22 cellular contexts compared by ENCODE assay signal in the genomic region with DNA sequence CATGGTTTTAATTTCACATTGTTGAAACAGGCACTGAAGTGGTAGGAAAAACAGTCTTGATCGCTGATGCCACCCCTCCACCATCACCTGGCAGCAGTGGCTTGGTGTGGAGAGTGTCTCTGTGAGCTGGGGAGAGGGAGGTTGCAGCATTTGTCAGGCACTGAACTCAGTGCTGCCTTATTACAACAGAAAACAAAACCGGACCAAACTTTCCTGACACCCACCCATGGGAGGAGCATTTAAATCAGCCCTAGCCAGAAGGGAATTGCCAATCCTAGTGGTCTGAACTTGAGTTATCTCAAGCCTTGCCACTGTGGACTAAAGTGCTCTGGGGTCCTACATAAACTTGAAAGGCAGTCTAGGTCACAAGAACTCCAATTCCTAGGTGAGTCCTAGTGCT.
DNase-seq lines count a peak whose midpoint lies in the region; ATAC-seq, FAIRE-seq and TF ChIP-seq lines count a peak whose summit lies in the region.
"Had no signal": no experiment of that assay in that cellular context is flagged by ENCODE, and none has a peak within 500 bp of the region (broad histone marks: within the 10 kb centered on the region; RNA-seq: fewer than 3 reads in every experiment).

No MANE protein-coding gene starts in this region.

- in situ Hi-C loops in HepG2 (cut with HindIII; ENCODE audit: extremely low pct_ligation_motif_present, low pct_unique_long_range_greater_than_20kb) = no loop called here

- DNase-seq in DMS53 (lab: John Stamatoyannopoulos, UW) (peak; percentile 40), DMS53 treated with DMSO at 0.1 percent for 48 hours (lab: John Stamatoyannopoulos, UW; ENCODE audit: unreplicated experiment) (no peak), HepG2 (ENCODE audit: low spot score) (no peak), right lobe of liver (no peak), neuronal stem cell (ENCODE audit: low spot score) (no peak), OCI-M1 (lab: John Stamatoyannopoulos, UW) (no peak)
- DNase-seq: Caco-2; CD4-positive, CD25-positive, alpha-beta regulatory T cell; CD8-positive, alpha-beta T cell; DMS153; DMS79 treated with DMSO at 0.1 percent for 48 hours; GF-D8; H7; HCEC 1CT had no signal

- 20% methylated on average over 2 of the region's 2 CpGs for WGBS in HepG2 (ENCODE audit: low lambda C conversion rate)
- WGBS in right lobe of liver (ENCODE audit: insufficient coverage, low coverage, low lambda C conversion rate, missing lambda C conversion rate) = 67% methylated on average over 1 of the region's 2 CpGs
- WGBS in neuronal stem cell (ENCODE audit: extremely low coverage in 2 of 2, insufficient read length in 2 of 2, insufficient replicate concordance in 1 of 2), 2 donors = no CpG with 5 or more reads among the region's 2 CpGs

- H3K4me2 ChIP-seq in HepG2 (ENCODE audit: low read depth, low read length) = no peak overlapping the region
- H3K4me2 ChIP-seq in neuronal stem cell (ENCODE audit: insufficient read depth, low read length, poor library complexity, severe bottlenecking) = no peak overlapping the region
- H3K4me2 ChIP-seq: BLaER1 had no signal

- H3K27ac ChIP-seq in HepG2 (ENCODE audit: extremely low read length, insufficient read depth, low read length) (no peak overlapping the region), right lobe of liver (no peak overlapping the region), neuronal stem cell (replicated peaks; ENCODE audit: low read length) (no peak overlapping the region)
- H3K27ac ChIP-seq: 22Rv1, BLaER1, C4-2B had no signal

- H3K9me3 ChIP-seq in HepG2 (ENCODE audit: low read length) (no peaks in the 10 kb centered on the region), right lobe of liver (no peaks in the 10 kb centered on the region), neuronal stem cell (replicated peaks in 1 of 2; ENCODE audit: control insufficient read depth in 2 of 2, insufficient read depth in 1 of 2, low read depth in 1 of 2, low read length in 2 of 2) (peaks cover 2 to 10% of the 10 kb centered on the region in 2 donors)
- H3K9me3 ChIP-seq: Caco-2 had no signal

- H3K9ac ChIP-seq in HepG2 (ENCODE audit: insufficient read depth, low read depth, low read length) (no peak overlapping the region), neuronal stem cell (ENCODE audit: low read depth, low read length, poor library complexity) (no peak overlapping the region)
- H3K9ac ChIP-seq: BLaER1 had no signal

- no peak overlapping the region for H3K4me3 ChIP-seq in HepG2 (replicated peaks in 1 of 3; ENCODE audit: insufficient read depth in 1 of 3, low read depth in 2 of 3, low read length in 3 of 3)
- H3K4me3 ChIP-seq in right lobe of liver = no peak overlapping the region
- H3K4me3 ChIP-seq in neuronal stem cell (ENCODE audit: low read length in 2 of 2) = no peak overlapping the region
- H3K4me3 ChIP-seq: BLaER1 had no signal

- H4K8ac ChIP-seq in neuronal stem cell (ENCODE audit: low read depth, low read length) = no peak overlapping the region

- no peak overlapping the region for H2BK5ac ChIP-seq in neuronal stem cell (ENCODE audit: low read length)

- no peaks in the 10 kb centered on the region for H3K79me2 ChIP-seq in HepG2 (ENCODE audit: insufficient read depth, low read length)

- peak overlapping the region; percentile 46 for H3K18ac ChIP-seq in neuronal stem cell (ENCODE audit: low read length)

- no peak overlapping the region for H2BK120ac ChIP-seq in neuronal stem cell (ENCODE audit: low read depth, low read length)

- H2AFZ ChIP-seq in HepG2 (ENCODE audit: low read length) (no peak overlapping the region), neuronal stem cell (ENCODE audit: low read length) (no peak overlapping the region)

- H2BK12ac ChIP-seq in neuronal stem cell (ENCODE audit: low read length) = no peak overlapping the region

- no peak for ATAC-seq in HepG2
- ATAC-seq in right lobe of liver = no peak
- no peak for ATAC-seq in HG03039 (IDR thresholded peaks at IDR 0.05; ENCODE audit: unreplicated experiment)
- ATAC-seq: CD8-positive, alpha-beta T cell had no signal

- TF ChIP-seq POLR2A in HepG2 (IDR thresholded peaks at IDR 0.05; ENCODE audit: insufficient read depth in 1 of 2, low read depth in 2 of 2, low read length in 2 of 2) = no peak
- no peak for TF ChIP-seq POLR2A in right lobe of liver (IDR thresholded peaks at IDR 0.05)

- no peak overlapping the region for H2BK15ac ChIP-seq in neuronal stem cell (ENCODE audit: low read length)

- intact Hi-C loops in HepG2 (cut with micrococcal nuclease; ENCODE audit: unreplicated experiment) (no loop called here), right lobe of liver (cut with DNase I) (no loop called here)

- POLR2A ChIA-PET in HepG2 (lab: Yijun Ruan, JAX) = no interaction called here

- CTCF ChIA-PET in HepG2 (lab: Yijun Ruan, JAX; ENCODE audit: low intra/inter-chr PET ratio, low total read pairs) = no interaction called here

- TF ChIP-seq CTCF in HepG2 (CRISPR knock-in tag; IDR thresholded peaks at IDR 0.05) (no peak), right lobe of liver (IDR thresholded peaks at IDR 0.05) (no peak)

- H3K27me3 ChIP-seq in HepG2 (ENCODE audit: control insufficient read depth in 1 of 2, insufficient read depth in 2 of 2, low read length in 2 of 2) (peaks cover 0 to 8% of the 10 kb centered on the region in 2 experiments; a peak in 1 of 5 replicates), right lobe of liver (no peaks in the 10 kb centered on the region), neuronal stem cell (ENCODE audit: control insufficient read depth in 3 of 3, insufficient read depth in 3 of 3, low read depth in 1 of 3, low read length in 3 of 3) (no peaks in the 10 kb centered on the region)
- H3K27me3 ChIP-seq: BLaER1 had no signal

- H4K20me1 ChIP-seq in HepG2 (ENCODE audit: insufficient read depth, low read length) = no peaks in the 10 kb centered on the region
- H4K20me1 ChIP-seq: BLaER1 had no signal

- H3K14ac ChIP-seq in neuronal stem cell (ENCODE audit: low read length) = no peak overlapping the region

- no peak for TF ChIP-seq RAD21 in HepG2 (CRISPR knock-in tag; IDR thresholded peaks at IDR 0.05)

- no peak overlapping the region for H3K4ac ChIP-seq in neuronal stem cell (ENCODE audit: low read length)

- no peak for FAIRE-seq in HepG2 (lab: Jason Lieb, UNC)
- FAIRE-seq: A204.1, GM12891, GM18507, H1 had no signal

- H3K79me1 ChIP-seq in neuronal stem cell (ENCODE audit: low read depth, low read length) = no peaks in the 10 kb centered on the region

- H4K91ac ChIP-seq in neuronal stem cell (ENCODE audit: low read depth, low read length, poor library complexity) = no peak overlapping the region

- no peaks in the 10 kb centered on the region for H3K4me1 ChIP-seq in HepG2 (ENCODE audit: insufficient read depth, low read length)
- H3K4me1 ChIP-seq in right lobe of liver = no peaks in the 10 kb centered on the region
- H3K4me1 ChIP-seq in neuronal stem cell (ENCODE audit: control insufficient read depth in 2 of 2, insufficient read depth in 1 of 2, low read depth in 1 of 2, low read length in 2 of 2) = no peaks in the 10 kb centered on the region
- H3K4me1 ChIP-seq: Caco-2 had no signal

- TF ChIP-seq EP300 in HepG2 (IDR thresholded peaks at IDR 0.05; ENCODE audit: low read depth in 2 of 2, low read length in 2 of 2) (no peak), HepG2 (CRISPR knock-in tag; IDR thresholded peaks at IDR 0.05; ENCODE audit: borderline replicate concordance) (no peak)

- BruUV-seq in HepG2 (replicated peaks; lab: Mats Ljungman, UMichigan) = no TSS peak

- no peak overlapping the region for H2AK5ac ChIP-seq in neuronal stem cell (ENCODE audit: low read depth, low read length)

- no peak overlapping the region for H3K23ac ChIP-seq in neuronal stem cell (ENCODE audit: low read depth, low read length, poor library complexity)

- no peaks in the 10 kb centered on the region for H3K36me3 ChIP-seq in HepG2 (replicated peaks in 1 of 2; ENCODE audit: control insufficient read depth in 1 of 2, insufficient read depth in 2 of 2, low read length in 2 of 2)
- no peaks in the 10 kb centered on the region for H3K36me3 ChIP-seq in right lobe of liver
- no peaks in the 10 kb centered on the region for H3K36me3 ChIP-seq in neuronal stem cell (replicated peaks in 1 of 2; ENCODE audit: control insufficient read depth in 2 of 2, insufficient read depth in 2 of 2, low read length in 2 of 2)
- H3K36me3 ChIP-seq: BLaER1 had no signal

TF ChIP-seq in HepG2, 621 proteins besides CTCF, POLR2A, EP300 and RAD21:
- TF ChIP-seq RAD51 (IDR thresholded peaks at IDR 0.05; ENCODE audit: borderline replicate concordance) (no peak), ZFX (CRISPR knock-in tag; IDR thresholded peaks at IDR 0.05; ENCODE audit: low read depth) (0 out of 2 replicates have a peak, but pooled peaks have one; percentile 0)
TF ChIP-seq in HepG2: peak in this region for 1.
